ENCODE assay signal across 8 cellular contexts in genomic region chr20:44650777-44651493, GRCh38. TPM values are rescaled to one million over a fixed set of nuclear protein-coding genes. Genes with fewer than 3 reads are reported as not detected.
A peak's percentile ranks its signal among the peaks of the same experiment; 100 is the strongest.
DNase-seq lines count a peak whose midpoint lies in the region; ATAC-seq, FAIRE-seq and TF ChIP-seq lines count a peak whose summit lies in the region.

No MANE protein-coding gene starts in this region.

- BruUV-seq in PC-3 (replicated peaks; lab: Mats Ljungman, UMichigan) (TSS peak; percentile 55), K562 (replicated peaks; lab: Mats Ljungman, UMichigan) (no TSS peak)

- no peaks in the 10 kb centered on the region for H3K27me3 ChIP-seq in CD8-positive, alpha-beta T cell (ENCODE audit: insufficient read depth, low read length)
- H3K27me3 ChIP-seq in PC-3 (ENCODE audit: low read length) (no peaks in the 10 kb centered on the region), K562 (ENCODE audit: control insufficient read depth in 2 of 2, insufficient read depth in 2 of 2, low read length in 2 of 2) (peaks cover 6 to 15% of the 10 kb centered on the region in 2 experiments; a peak in 1 of 5 replicates), subcutaneous abdominal adipose tissue (ENCODE audit: control insufficient read depth in 5 of 5, insufficient read depth in 4 of 5, low read length in 5 of 5) (no peaks in the 10 kb centered on the region)

- H3K4me2 ChIP-seq in PC-3 (ENCODE audit: low read length), result peak overlapping the region; percentile 99
- H3K4me2 ChIP-seq in K562 (ENCODE audit: insufficient read depth, low read length), result peak overlapping the region; percentile 73

- H2AFZ ChIP-seq in PC-3 (ENCODE audit: low read length), result peak overlapping the region; percentile 95
- peak overlapping the region; percentile 87 for H2AFZ ChIP-seq in K562 (ENCODE audit: low read depth, low read length)

- H3K9me2 ChIP-seq in PC-3 (replicated peaks; ENCODE audit: low read length), result no peaks in the 10 kb centered on the region

- in situ Hi-C loops in K562 (cut with MboI), result no loop called here

- peak; percentile 45 for ATAC-seq in CD8-positive, alpha-beta T cell
- ATAC-seq in PC-3, result peak; percentile 2; the same call in 1 of the 2 replicates
- ATAC-seq in K562, result no peak; the same call in 2 of the 3 replicates
- ATAC-seq in GM18517 (IDR thresholded peaks at IDR 0.05; ENCODE audit: unreplicated experiment), result no peak
- no peak for ATAC-seq in HG03565 (IDR thresholded peaks at IDR 0.05; ENCODE audit: unreplicated experiment)

- 37% methylated on average over 18 of the region's 29 CpGs for WGBS in K562 (ENCODE audit: insufficient coverage, low coverage, missing lambda C conversion rate)
- 15 to 32% methylated on average over 15 to 21 of the region's 29 CpGs for WGBS in lower leg skin, 2 donors

- H3K9ac ChIP-seq in PC-3 (ENCODE audit: low read length) (peak overlapping the region; percentile 76), K562 (ENCODE audit: insufficient read depth in 1 of 2, low read depth in 2 of 2, low read length in 2 of 2) (peak overlapping the region; percentile 64 to 87), subcutaneous abdominal adipose tissue (ENCODE audit: low read length in 5 of 5) (peak overlapping the region; percentile 63 to 91 (median 79))

- H3K4me3 Mint-ChIP-seq in CD8-positive, alpha-beta T cell, result peak overlapping the region; percentile 86

- TF ChIP-seq CTCF in CD8-positive, alpha-beta T cell (IDR thresholded peaks at IDR 0.05), result no peak
- TF ChIP-seq CTCF in PC-3 (conservative IDR thresholded peaks at IDR 0.05; ENCODE audit: low read depth, low read length) (no peak), K562 (IDR thresholded peaks at IDR 0.05 in 2 of 3, conservative IDR thresholded peaks at IDR 0.05 in 1 of 3; ENCODE audit: insufficient read depth in 2 of 3, low read depth in 1 of 3, low read length in 3 of 3) (no peak), lower leg skin (IDR thresholded peaks at IDR 0.05) (no peak)

- H3K36me3 ChIP-seq in CD8-positive, alpha-beta T cell (ENCODE audit: insufficient read depth, low read length), result no peaks in the 10 kb centered on the region
- H3K36me3 ChIP-seq in PC-3 (ENCODE audit: low read depth, low read length) (no peaks in the 10 kb centered on the region), K562 (ENCODE audit: control insufficient read depth, insufficient read depth, low read length) (no peaks in the 10 kb centered on the region), subcutaneous abdominal adipose tissue (ENCODE audit: control insufficient read depth in 5 of 5, insufficient read depth in 5 of 5, low read length in 5 of 5) (no peaks in the 10 kb centered on the region)

- H4K20me1 ChIP-seq in PC-3 (ENCODE audit: low read length) (no peaks in the 10 kb centered on the region), K562 (replicated peaks; ENCODE audit: control insufficient read depth, insufficient read depth, low read length) (no peaks in the 10 kb centered on the region; the same call in 1 of the 2 replicates)

- H3F3A ChIP-seq in PC-3 (ENCODE audit: low read length, unreplicated experiment), result no peaks in the 10 kb centered on the region

- CTCF ChIA-PET in CD8-positive, alpha-beta T cell (lab: Charles Lee), result interaction anchor here (0.6 to 14.7 kb wide), 5 partner anchors 14 to 88 kb away, joined by 3 to 161 read pairs (median 3); no protein-coding TSS in a partner anchor
- CTCF ChIA-PET in PC-3 (lab: Charles Lee), result interaction anchor here (0.6 kb wide), 1 partner anchor 269 kb away, joined by 4 read pairs; no protein-coding TSS in a partner anchor
- CTCF ChIA-PET in K562 (lab: Yijun Ruan, JAX; ENCODE audit: low intra/inter-chr PET ratio), result no interaction called here

- H3K4me1 ChIP-seq in CD8-positive, alpha-beta T cell (ENCODE audit: insufficient read depth, low read length), result peaks cover 56% of the 10 kb centered on the region
- H3K4me1 ChIP-seq in PC-3 (ENCODE audit: insufficient read depth, low read length) (peaks cover 7% of the 10 kb centered on the region; the same call in 1 of the 2 replicates), K562 (replicated peaks in 1 of 2; ENCODE audit: control insufficient read depth in 2 of 2, insufficient read depth in 2 of 2, low read length in 2 of 2) (peaks cover 8 to 17% of the 10 kb centered on the region in 2 experiments; a peak in 4 of 5 replicates), subcutaneous abdominal adipose tissue (ENCODE audit: control insufficient read depth in 5 of 5, insufficient read depth in 5 of 5, low read length in 5 of 5) (peaks cover 5 to 58% (median 50%) of the 10 kb centered on the region in 5 donors)

- peaks cover 55% of the 10 kb centered on the region for H3K4me1 Mint-ChIP-seq in CD8-positive, alpha-beta T cell (ENCODE audit: low read depth)

- DNase-seq in CD8-positive, alpha-beta T cell, result peak in 6 of 7 experiments; percentile 29 to 72 (median 46)
- no peak for DNase-seq in PC-3
- DNase-seq in K562 (ENCODE audit: extremely low read depth in 1 of 4, low spot score in 3 of 4), result peak in 1 of 4 experiments; percentile 18
- DNase-seq in lower leg skin (ENCODE audit: low spot score in 2 of 2), result no peak
- DNase-seq in midbrain (lab: John Stamatoyannopoulos, UW), result no peak

- H3K79me2 ChIP-seq in PC-3 (ENCODE audit: low read length) (no peaks in the 10 kb centered on the region), K562 (ENCODE audit: control insufficient read depth, insufficient read depth, low read length) (no peaks in the 10 kb centered on the region; the same call in 2 of the 3 replicates)

- intact Hi-C loops in CD8-positive, alpha-beta T cell (cut with DNase I, micrococcal nuclease), result loop anchor here (1.0 to 10.0 kb wide), 4 partner anchors 8 to 436 kb away; partner anchors contain the start of genes OSER1 (in 1 of the 2) and TTPAL (in 1 of the 2)
- intact Hi-C loops in PC-3 (cut with micrococcal nuclease), result no loop called here
- intact Hi-C loops in K562 (cut with micrococcal nuclease), result no loop called here
- intact Hi-C loops in lower leg skin (cut with DNase I; ENCODE audit: low total_unique reads), result no loop called here

- H3K27ac ChIP-seq in CD8-positive, alpha-beta T cell (ENCODE audit: low read depth, low read length), result peak overlapping the region; percentile 70
- H3K27ac ChIP-seq in PC-3 (ENCODE audit: low read length), result no peak overlapping the region
- H3K27ac ChIP-seq in K562 (ENCODE audit: extremely low read depth, low read depth, low read length), result no peak overlapping the region
- H3K27ac ChIP-seq in subcutaneous abdominal adipose tissue (ENCODE audit: low read depth, low read length), result peak overlapping the region; percentile 54

- no peaks in the 10 kb centered on the region for H3K9me1 ChIP-seq in K562 (ENCODE audit: control insufficient read depth, insufficient read depth, low read length)

- TF ChIP-seq RAD21 in K562 (CRISPR knock-in tag; conservative IDR thresholded peaks at IDR 0.05 in 1 of 2, IDR thresholded peaks at IDR 0.05 in 1 of 2), result no peak

- H3K4me3 ChIP-seq in CD8-positive, alpha-beta T cell (ENCODE audit: low read depth, low read length), result peak overlapping the region; percentile 97
- H3K4me3 ChIP-seq in PC-3 (ENCODE audit: low read length) (peak overlapping the region; percentile 79), K562 (peak overlapping the region; percentile 63), lower leg skin (ENCODE audit: low read depth, poor library complexity, severe bottlenecking) (peak overlapping the region; percentile 78), subcutaneous abdominal adipose tissue (ENCODE audit: low read depth in 1 of 5, low read length in 5 of 5) (peak overlapping the region; percentile 82 to 94 (median 86))

- H3K27ac Mint-ChIP-seq in CD8-positive, alpha-beta T cell, result peak overlapping the region; percentile 91

- no peak for TF ChIP-seq EP300 in K562 (IDR thresholded peaks at IDR 0.05; ENCODE audit: low read length)

- H3K27me3 Mint-ChIP-seq in CD8-positive, alpha-beta T cell (ENCODE audit: low read depth), result no peaks in the 10 kb centered on the region

- POLR2A ChIA-PET in CD8-positive, alpha-beta T cell (lab: Charles Lee), result interaction anchor here (0.6 to 2.8 kb wide), 10 partner anchors 8 to 340 kb away, joined by 3 to 11 read pairs (median 4); partner anchors contain the start of gene FITM2
- POLR2A ChIA-PET in PC-3 (lab: Charles Lee; ENCODE audit: unreplicated experiment) (no interaction called here), K562 (lab: Yijun Ruan, JAX) (interaction anchor here (1.4 kb wide), 1 partner anchor 14 kb away, joined by 3 read pairs; no protein-coding TSS in a partner anchor)

- no peaks in the 10 kb centered on the region for H3K9me3 ChIP-seq in CD8-positive, alpha-beta T cell (ENCODE audit: low read length)
- H3K9me3 ChIP-seq in PC-3 (ENCODE audit: low read length) (no peaks in the 10 kb centered on the region), K562 (replicated peaks; ENCODE audit: control insufficient read depth, insufficient read depth, low read depth, low read length) (peaks cover 4% of the 10 kb centered on the region; the same call in 1 of the 2 replicates), subcutaneous abdominal adipose tissue (ENCODE audit: control insufficient read depth in 5 of 5, low read length in 5 of 5) (no peaks in the 10 kb centered on the region)

- no peak for FAIRE-seq in K562 (lab: Jason Lieb, UNC)

- peaks cover 7% of the 10 kb centered on the region for H3K36me3 Mint-ChIP-seq in CD8-positive, alpha-beta T cell

- TF ChIP-seq POLR2A in K562 (conservative IDR thresholded peaks at IDR 0.05), result no peak
- no peak for TF ChIP-seq POLR2A in lower leg skin (IDR thresholded peaks at IDR 0.05)

- H3K9me3 Mint-ChIP-seq in CD8-positive, alpha-beta T cell, result no peaks in the 10 kb centered on the region

RNA-seq across cellular contexts. Expression of gene ADA, which starts 0.6 kb away (rescaled TPM):
- 10 to 100 TPM; 27.9 to 30.2 TPM for total RNA-seq in CD8-positive, alpha-beta T cell
- total RNA-seq in PC-3 (2014; rRNA removed) (12.4 and 13.0 TPM in 2 replicates), K562 (2014; rRNA removed) (4.0 and 8.2 TPM in 2 replicates), K562 (2014; rRNA removed; fragmentation: Illumina TruSeq; extraction: Trizol) (3.4 and 4.4 TPM in 2 replicates), K562 (2015; rRNA removed; fragmentation: Illumina TruSeq; extraction: Trizol) (4.6 and 5.3 TPM in 2 replicates), K562 (2021) (7.0 and 7.3 TPM in 2 replicates), lower leg skin (10 to 100 TPM in 1 of 4 donors, 1 to 10 TPM in 3; 4.3 to 14.8 (median 6.5) TPM)
- total RNA-seq in K562 (2011; cell fraction: chromatin; rRNA removed; ENCODE audit: low replicate concordance), result 5.1 and 18.6 TPM in 2 replicates
- total RNA-seq in K562 (2011; cell fraction: nucleolus; rRNA removed), result 7.1 and 11.2 TPM in 2 replicates
- 5.2 and 11.3 TPM in 2 replicates for total RNA-seq in K562 (2011; cell fraction: nucleoplasm; rRNA removed)
- polyA plus RNA-seq in K562 (2011; rRNA removed) (26.1 and 26.8 TPM in 2 replicates), K562 (2014; fragmentation: Illumina TruSeq; extraction: Trizol) (6.8 and 7.2 TPM in 2 replicates), K562 (2014; fragmentation: Nextera tagmentation; extraction: Ambion mirVana) (1 to 10 TPM; 2.4 to 3.6 TPM), K562 (2014; rRNA removed) (8.9 and 10.9 TPM in 2 replicates)
- 30.9 and 33.5 TPM in 2 replicates for polyA plus RNA-seq in K562 (2011; cell fraction: cytosol; rRNA removed)
- 42.7 and 47.8 TPM in 2 replicates for polyA plus RNA-seq in K562 (2011; cell fraction: nucleus; rRNA removed)
- 5.7 and 7.4 TPM in 2 replicates for polyA plus RNA-seq in K562 (2012)
- 11.8 and 15.5 TPM in 2 replicates for polyA minus RNA-seq in K562 (2011; rRNA and poly(A)+ RNA removed)
- 8.0 and 11.6 TPM in 2 replicates for polyA minus RNA-seq in K562 (2011; cell fraction: cytosol; rRNA and poly(A)+ RNA removed)
- 6.2 and 6.8 TPM in 2 replicates for polyA minus RNA-seq in K562 (2011; cell fraction: nucleus; rRNA and poly(A)+ RNA removed)

Comparison
In these comparisons a context has a peak if more than half of its experiments do, and no peak if none do; other contexts are left out.
1. ATAC-seq: peak in CD8-positive, alpha-beta T cell (single experiment) and PC-3 (single experiment); none in K562 (single experiment), GM18517 (single experiment) and HG03565 (single experiment).
2. DNase-seq: peak in CD8-positive, alpha-beta T cell (6 of 7); none in PC-3 (single experiment), lower leg skin (0 of 2) and midbrain (single experiment).
3. H3K27ac ChIP-seq: peak in CD8-positive, alpha-beta T cell (single experiment) and subcutaneous abdominal adipose tissue (single experiment); none in PC-3 (single experiment) and K562 (single experiment).
4. intact Hi-C loops: an anchor here in CD8-positive, alpha-beta T cell (1.0 to 10.0 kb wide); none called in PC-3, K562 and lower leg skin.
5. Peak in every context shown above with its lines, with median percentiles within 50 percentile points of each other: H3K4me3 ChIP-seq and H3K9ac ChIP-seq.